1 cellular context compared by ENCODE assay signal in genomic region chr1:113871597-113872113, GRCh38.
TF ChIP-seq lines count a peak whose summit lies in the region.

Gene PTPN22, minus strand, starts transcription at chr1:113871712.

TF ChIP-seq in K562, 482 proteins besides CTCF, POLR2A, EP300 and RAD21 (continued from another document and continues in another):
- TF ChIP-seq ZNF518B (CRISPR knock-in tag; IDR thresholded peaks at IDR 0.05) (peak; percentile 36; the same call in 1 of the 2 replicates), MYC (IDR thresholded peaks at IDR 0.05; ENCODE audit: low read depth, low read length) (no peak), MYC (CRISPR knock-in tag; IDR thresholded peaks at IDR 0.05; ENCODE audit: borderline replicate concordance, low read depth) (no peak), JUN (IDR thresholded peaks at IDR 0.05; ENCODE audit: borderline replicate concordance, low read depth, low read length) (peak; percentile 50; the same call in 1 of the 2 replicates), JUN (CRISPR knock-in tag; IDR thresholded peaks at IDR 0.05; ENCODE audit: borderline replicate concordance) (0 out of 2 replicates have a peak, but pooled peaks have one; percentile 7), NCOA4 (IDR thresholded peaks at IDR 0.05; ENCODE audit: partially characterized antibody) (no peak), ZFP1 (CRISPR knock-in tag; IDR thresholded peaks at IDR 0.05) (no peak), FUS (optimal IDR thresholded peaks at IDR 0.05; ENCODE audit: low read depth, low read length) (no peak), POLR2H (tag; IDR thresholded peaks at IDR 0.05; ENCODE audit: low read depth) (no peak), GTF3C2 (IDR thresholded peaks at IDR 0.05; ENCODE audit: borderline replicate concordance, extremely low read depth, insufficient read length) (no peak), NFIC (IDR thresholded peaks at IDR 0.05) (no peak), CEBPB (tag; IDR thresholded peaks at IDR 0.05) (no peak), ZNF512 (tag; IDR thresholded peaks at IDR 0.05) (no peak), CBFA2T2 (conservative IDR thresholded peaks at IDR 0.05) (no peak), OTX1 (CRISPR knock-in tag; IDR thresholded peaks at IDR 0.05) (no peak), MTA2 (IDR thresholded peaks at IDR 0.05; ENCODE audit: low read depth) (no peak), BCL6 (CRISPR knock-in tag; IDR thresholded peaks at IDR 0.05) (no peak), E2F3 (CRISPR knock-in tag; IDR thresholded peaks at IDR 0.05) (no peak), KAT8 (IDR thresholded peaks at IDR 0.05; ENCODE audit: low read depth) (no peak), MCM5 (IDR thresholded peaks at IDR 0.05; ENCODE audit: low read depth) (no peak), HNRNPUL1 (IDR thresholded peaks at IDR 0.05; ENCODE audit: low read length) (no peak), ZNF696 (CRISPR knock-in tag; conservative IDR thresholded peaks at IDR 0.05) (no peak), GABPB1 (CRISPR knock-in tag; IDR thresholded peaks at IDR 0.05) (peak; percentile 55; the same call in 1 of the 2 replicates), RAD51 (IDR thresholded peaks at IDR 0.05; ENCODE audit: borderline replicate concordance, low read depth) (no peak), CCNT2 (IDR thresholded peaks at IDR 0.05; ENCODE audit: borderline replicate concordance, extremely low read depth, insufficient read length, low read depth, low read length) (no peak), NFE2L1 (tag; IDR thresholded peaks at IDR 0.05; ENCODE audit: borderline replicate concordance, low read depth) (no peak), FOXK1 (CRISPR knock-in tag; IDR thresholded peaks at IDR 0.05; ENCODE audit: borderline replicate concordance) (0 out of 2 replicates have a peak, but pooled peaks have one; percentile 42), BDP1 (IDR thresholded peaks at IDR 0.05; ENCODE audit: insufficient read depth, insufficient read length) (no peak), ZNF445 (CRISPR knock-in tag; IDR thresholded peaks at IDR 0.05; ENCODE audit: low read depth) (no peak), ZBTB26 (CRISPR knock-in tag; IDR thresholded peaks at IDR 0.05) (no peak), ZNF280B (CRISPR knock-in tag; IDR thresholded peaks at IDR 0.05) (no peak), GTF2B (IDR thresholded peaks at IDR 0.05; ENCODE audit: extremely low read depth, insufficient read length) (no peak), SPI1 (IDR thresholded peaks at IDR 0.05; ENCODE audit: borderline replicate concordance, low read depth, low read length) (no peak), U2AF1 (optimal IDR thresholded peaks at IDR 0.05; ENCODE audit: low read depth, low read length) (no peak), ELF1 (tag; IDR thresholded peaks at IDR 0.05) (no peak), ZNF586 (CRISPR knock-in tag; conservative IDR thresholded peaks at IDR 0.05) (no peak), MTA1 (IDR thresholded peaks at IDR 0.05; ENCODE audit: borderline replicate concordance) (no peak)
- TF ChIP-seq, protein P1, sequence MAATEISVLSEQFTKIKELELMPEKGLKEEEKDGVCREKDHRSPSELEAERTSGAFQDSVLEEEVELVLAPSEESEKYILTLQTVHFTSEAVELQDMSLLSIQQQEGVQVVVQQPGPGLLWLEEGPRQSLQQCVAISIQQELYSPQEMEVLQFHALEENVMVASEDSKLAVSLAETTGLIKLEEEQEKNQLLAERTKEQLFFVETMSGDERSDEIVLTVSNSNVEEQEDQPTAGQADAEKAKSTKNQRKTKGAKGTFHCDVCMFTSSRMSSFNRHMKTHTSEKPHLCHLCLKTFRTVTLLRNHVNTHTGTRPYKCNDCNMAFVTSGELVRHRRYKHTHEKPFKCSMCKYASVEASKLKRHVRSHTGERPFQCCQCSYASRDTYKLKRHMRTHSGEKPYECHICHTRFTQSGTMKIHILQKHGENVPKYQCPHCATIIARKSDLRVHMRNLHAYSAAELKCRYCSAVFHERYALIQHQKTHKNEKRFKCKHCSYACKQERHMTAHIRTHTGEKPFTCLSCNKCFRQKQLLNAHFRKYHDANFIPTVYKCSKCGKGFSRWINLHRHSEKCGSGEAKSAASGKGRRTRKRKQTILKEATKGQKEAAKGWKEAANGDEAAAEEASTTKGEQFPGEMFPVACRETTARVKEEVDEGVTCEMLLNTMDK (IDR thresholded peaks at IDR 0.05; ENCODE audit: borderline replicate concordance, insufficient read depth, low read depth, low read length, poor library complexity, severe bottlenecking), result no peak
- TF ChIP-seq, protein P2, sequence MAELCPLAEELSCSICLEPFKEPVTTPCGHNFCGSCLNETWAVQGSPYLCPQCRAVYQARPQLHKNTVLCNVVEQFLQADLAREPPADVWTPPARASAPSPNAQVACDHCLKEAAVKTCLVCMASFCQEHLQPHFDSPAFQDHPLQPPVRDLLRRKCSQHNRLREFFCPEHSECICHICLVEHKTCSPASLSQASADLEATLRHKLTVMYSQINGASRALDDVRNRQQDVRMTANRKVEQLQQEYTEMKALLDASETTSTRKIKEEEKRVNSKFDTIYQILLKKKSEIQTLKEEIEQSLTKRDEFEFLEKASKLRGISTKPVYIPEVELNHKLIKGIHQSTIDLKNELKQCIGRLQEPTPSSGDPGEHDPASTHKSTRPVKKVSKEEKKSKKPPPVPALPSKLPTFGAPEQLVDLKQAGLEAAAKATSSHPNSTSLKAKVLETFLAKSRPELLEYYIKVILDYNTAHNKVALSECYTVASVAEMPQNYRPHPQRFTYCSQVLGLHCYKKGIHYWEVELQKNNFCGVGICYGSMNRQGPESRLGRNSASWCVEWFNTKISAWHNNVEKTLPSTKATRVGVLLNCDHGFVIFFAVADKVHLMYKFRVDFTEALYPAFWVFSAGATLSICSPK (IDR thresholded peaks at IDR 0.05; ENCODE audit: borderline replicate concordance), result no peak
- TF ChIP-seq, protein P3, sequence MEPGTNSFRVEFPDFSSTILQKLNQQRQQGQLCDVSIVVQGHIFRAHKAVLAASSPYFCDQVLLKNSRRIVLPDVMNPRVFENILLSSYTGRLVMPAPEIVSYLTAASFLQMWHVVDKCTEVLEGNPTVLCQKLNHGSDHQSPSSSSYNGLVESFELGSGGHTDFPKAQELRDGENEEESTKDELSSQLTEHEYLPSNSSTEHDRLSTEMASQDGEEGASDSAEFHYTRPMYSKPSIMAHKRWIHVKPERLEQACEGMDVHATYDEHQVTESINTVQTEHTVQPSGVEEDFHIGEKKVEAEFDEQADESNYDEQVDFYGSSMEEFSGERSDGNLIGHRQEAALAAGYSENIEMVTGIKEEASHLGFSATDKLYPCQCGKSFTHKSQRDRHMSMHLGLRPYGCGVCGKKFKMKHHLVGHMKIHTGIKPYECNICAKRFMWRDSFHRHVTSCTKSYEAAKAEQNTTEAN (CRISPR knock-in tag; IDR thresholded peaks at IDR 0.05), result 0 out of 2 replicates have a peak, but pooled peaks have one; percentile 53
- TF ChIP-seq, protein P4, sequence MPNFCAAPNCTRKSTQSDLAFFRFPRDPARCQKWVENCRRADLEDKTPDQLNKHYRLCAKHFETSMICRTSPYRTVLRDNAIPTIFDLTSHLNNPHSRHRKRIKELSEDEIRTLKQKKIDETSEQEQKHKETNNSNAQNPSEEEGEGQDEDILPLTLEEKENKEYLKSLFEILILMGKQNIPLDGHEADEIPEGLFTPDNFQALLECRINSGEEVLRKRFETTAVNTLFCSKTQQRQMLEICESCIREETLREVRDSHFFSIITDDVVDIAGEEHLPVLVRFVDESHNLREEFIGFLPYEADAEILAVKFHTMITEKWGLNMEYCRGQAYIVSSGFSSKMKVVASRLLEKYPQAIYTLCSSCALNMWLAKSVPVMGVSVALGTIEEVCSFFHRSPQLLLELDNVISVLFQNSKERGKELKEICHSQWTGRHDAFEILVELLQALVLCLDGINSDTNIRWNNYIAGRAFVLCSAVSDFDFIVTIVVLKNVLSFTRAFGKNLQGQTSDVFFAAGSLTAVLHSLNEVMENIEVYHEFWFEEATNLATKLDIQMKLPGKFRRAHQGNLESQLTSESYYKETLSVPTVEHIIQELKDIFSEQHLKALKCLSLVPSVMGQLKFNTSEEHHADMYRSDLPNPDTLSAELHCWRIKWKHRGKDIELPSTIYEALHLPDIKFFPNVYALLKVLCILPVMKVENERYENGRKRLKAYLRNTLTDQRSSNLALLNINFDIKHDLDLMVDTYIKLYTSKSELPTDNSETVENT (CRISPR knock-in tag; IDR thresholded peaks at IDR 0.05), result no peak
- TF ChIP-seq, protein P5, sequence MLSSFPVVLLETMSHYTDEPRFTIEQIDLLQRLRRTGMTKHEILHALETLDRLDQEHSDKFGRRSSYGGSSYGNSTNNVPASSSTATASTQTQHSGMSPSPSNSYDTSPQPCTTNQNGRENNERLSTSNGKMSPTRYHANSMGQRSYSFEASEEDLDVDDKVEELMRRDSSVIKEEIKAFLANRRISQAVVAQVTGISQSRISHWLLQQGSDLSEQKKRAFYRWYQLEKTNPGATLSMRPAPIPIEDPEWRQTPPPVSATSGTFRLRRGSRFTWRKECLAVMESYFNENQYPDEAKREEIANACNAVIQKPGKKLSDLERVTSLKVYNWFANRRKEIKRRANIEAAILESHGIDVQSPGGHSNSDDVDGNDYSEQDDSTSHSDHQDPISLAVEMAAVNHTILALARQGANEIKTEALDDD (IDR thresholded peaks at IDR 0.05), result peak; percentile 78
